In the genomic region with DNA sequence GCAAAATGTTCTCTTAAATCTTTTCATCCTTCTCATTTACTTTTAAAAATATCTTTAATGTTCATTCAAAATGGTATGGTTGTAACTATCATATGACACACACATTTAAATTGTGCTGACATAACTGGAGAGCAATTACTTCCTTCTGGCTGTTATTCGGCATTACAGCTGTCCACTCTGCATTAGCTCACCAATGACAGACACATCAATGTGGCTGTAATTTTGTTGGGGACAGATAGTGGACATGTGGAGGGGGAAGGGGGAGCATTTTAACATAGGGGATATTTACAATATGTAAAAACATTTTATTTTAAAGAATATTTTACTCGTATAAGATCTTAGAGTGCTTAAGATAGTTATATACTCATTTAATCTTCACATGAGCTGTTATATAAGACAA, we compare ENCODE assay signal across 18 cellular contexts.
DNase-seq lines count a peak whose midpoint lies in the region; ATAC-seq, FAIRE-seq and TF ChIP-seq lines count a peak whose summit lies in the region.
"Had no signal": no experiment of that assay in that cellular context is flagged by ENCODE, and none has a peak within 500 bp of the region (broad histone marks: within the 10 kb centered on the region; RNA-seq: fewer than 3 reads in every experiment).

No MANE protein-coding gene starts in this region.

- TF ChIP-seq CTCF in mammary epithelial cell (conservative IDR thresholded peaks at IDR 0.05 in 1 of 2, IDR thresholded peaks at IDR 0.05 in 1 of 2; ENCODE audit: extremely low read depth in 1 of 2, insufficient read depth in 1 of 2, low read depth in 1 of 2, low read length in 2 of 2) (no peak), bronchial epithelial cell (IDR thresholded peaks at IDR 0.05; ENCODE audit: insufficient read depth, low read length, severe bottlenecking) (no peak), progenitor cell of endocrine pancreas (IDR thresholded peaks at IDR 0.05; ENCODE audit: unreplicated experiment) (no peak)

- WGBS in mammary epithelial cell (ENCODE audit: low coverage, missing lambda C conversion rate): 100% methylated on average over 2 of the region's 2 CpGs

- CTCF ChIA-PET in mammary epithelial cell (lab: Charles Lee; ENCODE audit: low non-redundant PET): no interaction called here

- no peaks in the 10 kb centered on the region for H3K9me3 Mint-ChIP-seq in progenitor cell of endocrine pancreas (ENCODE audit: low read depth)
- H3K9me3 Mint-ChIP-seq: CD8-positive, alpha-beta T cell; HFFc6 had no signal

- no peaks in the 10 kb centered on the region for H3K4me1 ChIP-seq in mammary epithelial cell (ENCODE audit: insufficient read depth, low read length)

- H3K27me3 ChIP-seq in mammary epithelial cell (ENCODE audit: insufficient read depth, low read length): no peaks in the 10 kb centered on the region
- no peaks in the 10 kb centered on the region for H3K27me3 ChIP-seq in bronchial epithelial cell (ENCODE audit: control insufficient read depth, insufficient read depth, low read length)
- H3K27me3 ChIP-seq: BLaER1 treated with 17β-estradiol and CSF1 and Interleukin-3, amounts not matched to agents 10 nM and 100 nM had no signal

- no peak overlapping the region for H3K27ac ChIP-seq in mammary epithelial cell (ENCODE audit: insufficient read depth, low read depth, low read length)
- H3K27ac ChIP-seq: BLaER1 treated with 17β-estradiol and CSF1 and Interleukin-3, amounts not matched to agents 10 nM and 100 nM had no signal

- no peak overlapping the region for H3K4me3 Mint-ChIP-seq in progenitor cell of endocrine pancreas (ENCODE audit: low read depth)
- H3K4me3 Mint-ChIP-seq: B cell; CD8-positive, alpha-beta T cell; HFFc6 had no signal

- H3K4me3 ChIP-seq in mammary epithelial cell (replicated peaks in 1 of 3; ENCODE audit: insufficient read depth in 1 of 3, low read depth in 2 of 3, low read length in 3 of 3) (no peak overlapping the region), bronchial epithelial cell (ENCODE audit: low read depth, low read length) (no peak overlapping the region)
- H3K4me3 ChIP-seq: BLaER1 treated with 17β-estradiol and CSF1 and Interleukin-3, amounts not matched to agents 10 nM and 100 nM had no signal

- dilution Hi-C loops in mammary epithelial cell (cut with HindIII; ENCODE audit: low sequenced_read_pairs): no loop called here

- H2AFZ ChIP-seq in mammary epithelial cell (ENCODE audit: low read depth, low read length): no peak overlapping the region

- no peaks in the 10 kb centered on the region for H3K27me3 Mint-ChIP-seq in progenitor cell of endocrine pancreas
- H3K27me3 Mint-ChIP-seq: B cell had no signal

- BruUV-seq in mammary epithelial cell (replicated peaks; lab: Mats Ljungman, UMichigan): no TSS peak

- peak; percentile 11 to 33 for DNase-seq in T47D (ENCODE audit: low read depth in 1 of 2, low spot score in 1 of 2)
- no peak for DNase-seq in mammary epithelial cell
- peak; percentile 29 for DNase-seq in bronchial epithelial cell (ENCODE audit: low read depth)
- no peak for DNase-seq in left lobe of liver (ENCODE audit: low spot score)
- no peak for DNase-seq in progenitor cell of endocrine pancreas (ENCODE audit: low spot score, unreplicated experiment)
- no peak for DNase-seq in NCI-H1417 treated with DMSO at 0.1 percent for 48 hours (lab: John Stamatoyannopoulos, UW)
- DNase-seq: Calu3; CD8-positive, alpha-beta T cell; DMS79 treated with DMSO at 0.1 percent for 48 hours; GF-D8; GOT3; H7; HFFc6 had no signal

- FAIRE-seq in bronchial epithelial cell (lab: Jason Lieb, UNC): no peak
- FAIRE-seq: HepG2 had no signal

- no peak overlapping the region for H3K4me2 ChIP-seq in mammary epithelial cell (ENCODE audit: insufficient read depth, low read depth, low read length)

- in situ Hi-C loops in T47D (cut with HindIII; ENCODE audit: low pct_unique_long_range_greater_than_20kb, low sequenced_read_pairs) (no loop called here), mammary epithelial cell (cut with MboI; ENCODE audit: low sequenced_read_pairs in 2 of 2) (no loop called here)

- intact Hi-C loops in mammary epithelial cell (cut with micrococcal nuclease): no loop called here

- no peaks in the 10 kb centered on the region for H3K9me3 ChIP-seq in mammary epithelial cell (replicated peaks; ENCODE audit: insufficient read depth, low read length)
- H3K9me3 ChIP-seq: BLaER1 treated with 17β-estradiol and CSF1 and Interleukin-3, amounts not matched to agents 10 nM and 100 nM had no signal

- H3K4me1 Mint-ChIP-seq in progenitor cell of endocrine pancreas (ENCODE audit: low read depth): no peaks in the 10 kb centered on the region
- H3K4me1 Mint-ChIP-seq: B cell had no signal

- H3K27ac Mint-ChIP-seq in progenitor cell of endocrine pancreas: no peak overlapping the region
- H3K27ac Mint-ChIP-seq: B cell; CD8-positive, alpha-beta T cell; HFFc6 had no signal

- H4K20me1 ChIP-seq in mammary epithelial cell (ENCODE audit: insufficient read depth, low read length): no peaks in the 10 kb centered on the region
- H4K20me1 ChIP-seq: BLaER1 treated with 17β-estradiol and CSF1 and Interleukin-3, amounts not matched to agents 10 nM and 100 nM had no signal

- H3K36me3 Mint-ChIP-seq in progenitor cell of endocrine pancreas (ENCODE audit: insufficient read depth): no peaks in the 10 kb centered on the region
- H3K36me3 Mint-ChIP-seq: CD8-positive, alpha-beta T cell had no signal

- no peak overlapping the region for H3K9ac ChIP-seq in mammary epithelial cell (ENCODE audit: insufficient read depth, low read length)
- H3K9ac ChIP-seq: BLaER1 treated with 17β-estradiol and CSF1 and Interleukin-3, amounts not matched to agents 10 nM and 100 nM had no signal

- no peaks in the 10 kb centered on the region for H3K79me2 ChIP-seq in mammary epithelial cell (ENCODE audit: insufficient read depth, low read length)

- H3K36me3 ChIP-seq in mammary epithelial cell (ENCODE audit: insufficient read depth, low read length) (no peaks in the 10 kb centered on the region), bronchial epithelial cell (ENCODE audit: control insufficient read depth, insufficient read depth, low read length) (no peaks in the 10 kb centered on the region)
- H3K36me3 ChIP-seq: BLaER1 treated with 17β-estradiol and CSF1 and Interleukin-3, amounts not matched to agents 10 nM and 100 nM had no signal

- ATAC-seq in left lobe of liver: peak; percentile 45
- no peak for ATAC-seq in HG02588 (IDR thresholded peaks at IDR 0.05; ENCODE audit: unreplicated experiment)
- ATAC-seq: CD8-positive, alpha-beta T cell; HCT116; HepG2 had no signal

Comparison
In these comparisons a context has a peak if more than half of its experiments do, and no peak if none do; other contexts are left out.
1. DNase-seq: peak in T47D (2 of 2) and bronchial epithelial cell (single experiment); none in mammary epithelial cell (single experiment), left lobe of liver (single experiment), progenitor cell of endocrine pancreas (single experiment) and NCI-H1417 treated with DMSO at 0.1 percent for 48 hours (single experiment).